Comparison of ENCODE assay signal across 9 cellular contexts in the genomic region with DNA sequence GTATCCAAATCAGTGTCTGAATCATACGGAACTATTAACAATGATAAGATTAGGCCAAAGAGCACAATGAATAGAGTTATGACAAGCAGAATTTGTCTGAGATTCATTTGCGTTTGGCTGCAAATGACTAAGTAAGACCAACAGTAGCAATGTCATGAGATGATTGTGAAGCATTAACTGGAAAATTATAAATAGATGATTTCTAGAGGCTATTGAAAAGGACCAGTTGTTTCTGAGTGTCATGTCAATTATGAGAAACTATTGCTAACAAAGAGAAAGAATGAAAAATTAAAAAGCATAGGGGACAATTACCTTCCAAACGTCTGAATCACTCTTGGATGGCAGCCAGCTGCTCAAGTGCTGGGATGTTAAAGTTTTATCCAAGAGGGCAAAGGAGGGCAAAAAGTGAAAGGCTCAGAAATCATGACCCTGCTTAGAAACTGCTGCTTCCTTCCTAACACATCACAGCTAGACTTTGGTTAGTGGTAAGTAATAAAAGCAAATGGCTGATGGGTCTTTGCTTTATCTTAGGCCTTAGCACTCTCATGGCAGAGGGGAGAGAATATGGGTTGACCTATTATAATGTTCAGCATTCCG.
DNase-seq lines count a peak whose midpoint lies in the region; ATAC-seq and TF ChIP-seq lines count a peak whose summit lies in the region.
"Had no signal": no experiment of that assay in that cellular context is flagged by ENCODE, and none has a peak within 500 bp of the region (broad histone marks: within the 10 kb centered on the region; RNA-seq: fewer than 3 reads in every experiment).

No MANE protein-coding gene starts in this region.

- no peak overlapping the region for H3K4me3 Mint-ChIP-seq in T-helper 2 cell treated with Interferon-gamma antibody and Interleukin-4, amounts not matched to agents 5 μg/mL and 100 μg/mL, for 36 hours

- peaks cover 3% of the 10 kb centered on the region for H3K4me1 Mint-ChIP-seq in T-helper 2 cell treated with Interferon-gamma antibody and Interleukin-4, amounts not matched to agents 5 μg/mL and 100 μg/mL, for 36 hours (ENCODE audit: low read depth)

- no peak overlapping the region for H3K4me2 ChIP-seq in Karpas-422 (ENCODE audit: low read depth, low read length, poor library complexity, severe bottlenecking)

- H3K27ac Mint-ChIP-seq in T-helper 2 cell treated with Interferon-gamma antibody and Interleukin-4, amounts not matched to agents 5 μg/mL and 100 μg/mL, for 36 hours = no peak overlapping the region

- H3K9ac ChIP-seq in Karpas-422 (ENCODE audit: low read length) = no peak overlapping the region

- H3K4me3 ChIP-seq in AG10803 (ENCODE audit: low read length) = no peak overlapping the region
- no peak overlapping the region for H3K4me3 ChIP-seq in mucosa of descending colon
- no peak overlapping the region for H3K4me3 ChIP-seq in Karpas-422 (ENCODE audit: low read length)

- H3K27me3 ChIP-seq in Karpas-422 (ENCODE audit: low read length) = no peaks in the 10 kb centered on the region

- no peaks in the 10 kb centered on the region for H3K36me3 ChIP-seq in mucosa of descending colon (ENCODE audit: low read depth)
- H3K36me3 ChIP-seq in Karpas-422 (ENCODE audit: insufficient read depth, low read length) = no peaks in the 10 kb centered on the region

- no peaks in the 10 kb centered on the region for H3K9me2 ChIP-seq in Karpas-422 (replicated peaks; ENCODE audit: insufficient read depth, low read length)

- H3K36me3 Mint-ChIP-seq in T-helper 2 cell treated with Interferon-gamma antibody and Interleukin-4, amounts not matched to agents 5 μg/mL and 100 μg/mL, for 36 hours (ENCODE audit: low read depth) = no peaks in the 10 kb centered on the region

- intact Hi-C loops in mucosa of descending colon (cut with DNase I, micrococcal nuclease) = no loop called here

- ATAC-seq in mucosa of descending colon (peak; percentile 45), HG03457 (IDR thresholded peaks at IDR 0.05; ENCODE audit: unreplicated experiment) (no peak)

- TF ChIP-seq CTCF in AG10803 (conservative IDR thresholded peaks at IDR 0.05; ENCODE audit: low read length) = no peak
- no peak for TF ChIP-seq CTCF in mucosa of descending colon (IDR thresholded peaks at IDR 0.05)

- H3K9me3 ChIP-seq in mucosa of descending colon (peaks cover 4% of the 10 kb centered on the region), Karpas-422 (ENCODE audit: low read length) (no peaks in the 10 kb centered on the region)

- no peak overlapping the region for H2AFZ ChIP-seq in Karpas-422 (ENCODE audit: low read length)

- DNase-seq in AG10803 (ENCODE audit: low read depth) (peak; percentile 64), NCI-H1105 treated with DMSO at 0.1 percent for 48 hours (lab: John Stamatoyannopoulos, UW) (peak; percentile 84), dermis blood vessel endothelial cell (peak; percentile 87), mucosa of descending colon (peak in 1 of 3 donors; percentile 48), Karpas-422 (no peak), T-helper 9 cell (no peak)
- DNase-seq in T-helper 2 cell treated with Interferon-gamma antibody and Interleukin-4, amounts not matched to agents 5 μg/mL and 100 μg/mL, for 36 hours (ENCODE audit: low spot score) = no peak
- DNase-seq: DND-41 had no signal

- no peaks in the 10 kb centered on the region for H3K9me3 Mint-ChIP-seq in T-helper 2 cell treated with Interferon-gamma antibody and Interleukin-4, amounts not matched to agents 5 μg/mL and 100 μg/mL, for 36 hours

- no peak overlapping the region for H3K27ac ChIP-seq in Karpas-422 (ENCODE audit: low read length)

- H4K20me1 ChIP-seq in Karpas-422 (ENCODE audit: insufficient read depth, low read depth, low read length) = no peaks in the 10 kb centered on the region

- H3K4me1 ChIP-seq in mucosa of descending colon (ENCODE audit: low read depth) = no peaks in the 10 kb centered on the region
- peaks cover 6% of the 10 kb centered on the region for H3K4me1 ChIP-seq in Karpas-422 (ENCODE audit: low read length)

- no peaks in the 10 kb centered on the region for H3K79me2 ChIP-seq in Karpas-422 (ENCODE audit: low read length)

- no peaks in the 10 kb centered on the region for H3K27me3 Mint-ChIP-seq in T-helper 2 cell treated with Interferon-gamma antibody and Interleukin-4, amounts not matched to agents 5 μg/mL and 100 μg/mL, for 36 hours (ENCODE audit: low read depth)

Comparison
In these comparisons a context has a peak if more than half of its experiments do, and no peak if none do; other contexts are left out.
1. DNase-seq: peak in AG10803 (single experiment), NCI-H1105 treated with DMSO at 0.1 percent for 48 hours (single experiment) and dermis blood vessel endothelial cell (single experiment); none in Karpas-422 (single experiment), T-helper 9 cell (single experiment) and T-helper 2 cell treated with Interferon-gamma antibody and Interleukin-4, amounts not matched to agents 5 μg/mL and 100 μg/mL, for 36 hours (single experiment).